ENCODE assay signal across 9 cellular contexts in the genomic region with DNA sequence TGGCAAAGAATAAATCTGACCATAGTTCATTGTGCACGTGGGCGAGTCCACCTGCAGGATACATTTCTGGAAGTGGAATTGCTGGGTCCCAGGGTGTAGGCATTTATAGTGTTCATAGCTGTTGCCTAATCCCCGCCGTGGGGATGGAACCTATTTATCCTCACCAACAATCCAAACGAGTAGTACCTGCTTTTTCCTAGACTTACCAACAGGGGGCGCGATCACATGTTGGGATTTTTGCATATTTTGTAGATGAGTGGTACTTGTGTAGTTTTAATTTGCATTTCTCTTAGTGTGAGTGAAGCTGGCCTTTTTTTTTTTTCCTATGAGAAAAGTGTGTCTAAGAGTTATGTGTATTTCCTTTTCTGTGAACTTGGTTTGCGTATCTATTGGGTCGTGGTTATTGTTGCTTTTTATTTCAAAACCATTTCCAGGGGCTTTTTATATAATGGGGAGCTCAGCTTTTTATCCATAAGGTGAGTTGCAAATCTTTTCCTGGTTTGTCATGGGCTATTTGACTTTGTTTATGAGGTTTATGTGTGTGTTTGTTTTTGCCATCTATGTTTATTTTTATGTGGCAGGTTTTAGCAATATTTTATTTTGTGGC.
DNase-seq lines count a peak whose midpoint lies in the region; ATAC-seq and TF ChIP-seq lines count a peak whose summit lies in the region.
"Had no signal": no experiment of that assay in that cellular context is flagged by ENCODE, and none has a peak within 500 bp of the region (broad histone marks: within the 10 kb centered on the region; RNA-seq: fewer than 3 reads in every experiment).

No MANE protein-coding gene starts in this region.

- peaks cover 14% of the 10 kb centered on the region for H3K4me1 ChIP-seq in vagina

- H3K4me1 Mint-ChIP-seq in activated naive CD4-positive, alpha-beta T cell treated with anti-CD3 and anti-CD28 coated beads for 36 hours (ENCODE audit: low read depth): peaks cover 9% of the 10 kb centered on the region

- intact Hi-C loops in activated naive CD4-positive, alpha-beta T cell treated with anti-CD3 and anti-CD28 coated beads for 36 hours (cut with micrococcal nuclease): loop anchor here (1.0 to 10.0 kb wide), 6 partner anchors 26 to 869 kb away; no protein-coding TSS in a partner anchor
- intact Hi-C loops in posterior cingulate gyrus (cut with DNase I) (loop anchor here (1.0 kb wide), 1 partner anchor 79 kb away; no protein-coding TSS in a partner anchor), vagina (cut with DNase I) (no loop called here)

- ATAC-seq in SK-N-SH treated with all-trans-retinoic acid at 6 μM for 48 hours (peak; percentile 70), GM18498 (IDR thresholded peaks at IDR 0.05; ENCODE audit: unreplicated experiment) (no peak)

- H3K27ac ChIP-seq in vagina: no peak overlapping the region

- TF ChIP-seq POLR2A in vagina (IDR thresholded peaks at IDR 0.05): no peak

- H3K9me3 ChIP-seq in vagina: no peaks in the 10 kb centered on the region

- CTCF ChIA-PET in activated naive CD4-positive, alpha-beta T cell treated with anti-CD3 and anti-CD28 coated beads for 36 hours (lab: Charles Lee): interaction anchor here (0.6 to 6.7 kb wide), 22 partner anchors 11 to 997 kb away, joined by 3 to 55 read pairs (median 4); partner anchors contain the start of gene CCDC92

- no peaks in the 10 kb centered on the region for H3K27me3 Mint-ChIP-seq in activated naive CD4-positive, alpha-beta T cell treated with anti-CD3 and anti-CD28 coated beads for 36 hours (ENCODE audit: low read depth)

- DNase-seq in DMS 273 treated with DMSO at 0.1 percent for 48 hours (lab: John Stamatoyannopoulos, UW): peak; percentile 41
- peak; percentile 77 for DNase-seq in KBM-7
- DNase-seq in activated naive CD4-positive, alpha-beta T cell treated with anti-CD3 and anti-CD28 coated beads for 36 hours: peak; percentile 87
- DNase-seq in globus pallidus (ENCODE audit: low spot score): peak; percentile 65
- peak in 6 of 10 donors; percentile 34 to 84 (median 62) for DNase-seq in posterior cingulate gyrus
- DNase-seq in vagina (ENCODE audit: extremely low spot score in 2 of 2): no peak

- no peak overlapping the region for H3K4me3 ChIP-seq in vagina

- TF ChIP-seq CTCF in vagina (IDR thresholded peaks at IDR 0.05): peak; percentile 46 to 60 (median 49)

- in situ Hi-C loops in KBM-7 (cut with MboI; ENCODE audit: low pct_unique_long_range_greater_than_20kb, low sequenced_read_pairs): no loop called here

- H3K4me3 Mint-ChIP-seq in activated naive CD4-positive, alpha-beta T cell treated with anti-CD3 and anti-CD28 coated beads for 36 hours: no peak overlapping the region
- H3K4me3 Mint-ChIP-seq: dendritic cell treated with granulocyte-macrophage colony-stimulating factor and Interleukin-4, amounts not matched to agents 40 ng/mL and 50 ng/mL, for 4 days had no signal

- no peaks in the 10 kb centered on the region for H3K27me3 ChIP-seq in vagina

- no peaks in the 10 kb centered on the region for H3K36me3 ChIP-seq in vagina

- no peaks in the 10 kb centered on the region for H3K36me3 Mint-ChIP-seq in activated naive CD4-positive, alpha-beta T cell treated with anti-CD3 and anti-CD28 coated beads for 36 hours (ENCODE audit: low read depth)

- peak overlapping the region; percentile 39 for H3K27ac Mint-ChIP-seq in activated naive CD4-positive, alpha-beta T cell treated with anti-CD3 and anti-CD28 coated beads for 36 hours
- H3K27ac Mint-ChIP-seq: dendritic cell treated with granulocyte-macrophage colony-stimulating factor and Interleukin-4, amounts not matched to agents 40 ng/mL and 50 ng/mL, for 4 days had no signal

- H3K9me3 Mint-ChIP-seq in activated naive CD4-positive, alpha-beta T cell treated with anti-CD3 and anti-CD28 coated beads for 36 hours: no peaks in the 10 kb centered on the region
- H3K9me3 Mint-ChIP-seq: dendritic cell treated with granulocyte-macrophage colony-stimulating factor and Interleukin-4, amounts not matched to agents 40 ng/mL and 50 ng/mL, for 4 days had no signal

TF ChIP-seq in SK-N-SH treated with all-trans-retinoic acid at 6 μM for 48 hours, 23 proteins besides CTCF, POLR2A, EP300 and RAD21:
- TF ChIP-seq OSR1 (CRISPR knock-in tag; IDR thresholded peaks at IDR 0.05): no peak
- TF ChIP-seq, protein P1, sequence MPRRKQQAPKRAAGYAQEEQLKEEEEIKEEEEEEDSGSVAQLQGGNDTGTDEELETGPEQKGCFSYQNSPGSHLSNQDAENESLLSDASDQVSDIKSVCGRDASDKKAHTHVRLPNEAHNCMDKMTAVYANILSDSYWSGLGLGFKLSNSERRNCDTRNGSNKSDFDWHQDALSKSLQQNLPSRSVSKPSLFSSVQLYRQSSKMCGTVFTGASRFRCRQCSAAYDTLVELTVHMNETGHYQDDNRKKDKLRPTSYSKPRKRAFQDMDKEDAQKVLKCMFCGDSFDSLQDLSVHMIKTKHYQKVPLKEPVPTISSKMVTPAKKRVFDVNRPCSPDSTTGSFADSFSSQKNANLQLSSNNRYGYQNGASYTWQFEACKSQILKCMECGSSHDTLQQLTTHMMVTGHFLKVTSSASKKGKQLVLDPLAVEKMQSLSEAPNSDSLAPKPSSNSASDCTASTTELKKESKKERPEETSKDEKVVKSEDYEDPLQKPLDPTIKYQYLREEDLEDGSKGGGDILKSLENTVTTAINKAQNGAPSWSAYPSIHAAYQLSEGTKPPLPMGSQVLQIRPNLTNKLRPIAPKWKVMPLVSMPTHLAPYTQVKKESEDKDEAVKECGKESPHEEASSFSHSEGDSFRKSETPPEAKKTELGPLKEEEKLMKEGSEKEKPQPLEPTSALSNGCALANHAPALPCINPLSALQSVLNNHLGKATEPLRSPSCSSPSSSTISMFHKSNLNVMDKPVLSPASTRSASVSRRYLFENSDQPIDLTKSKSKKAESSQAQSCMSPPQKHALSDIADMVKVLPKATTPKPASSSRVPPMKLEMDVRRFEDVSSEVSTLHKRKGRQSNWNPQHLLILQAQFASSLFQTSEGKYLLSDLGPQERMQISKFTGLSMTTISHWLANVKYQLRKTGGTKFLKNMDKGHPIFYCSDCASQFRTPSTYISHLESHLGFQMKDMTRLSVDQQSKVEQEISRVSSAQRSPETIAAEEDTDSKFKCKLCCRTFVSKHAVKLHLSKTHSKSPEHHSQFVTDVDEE (CRISPR knock-in tag; IDR thresholded peaks at IDR 0.05): no peak
- TF ChIP-seq CSDC2 (CRISPR knock-in tag; IDR thresholded peaks at IDR 0.05): no peak
- no peak for TF ChIP-seq ZNF8 (CRISPR knock-in tag; IDR thresholded peaks at IDR 0.05)

Comparison
In these comparisons a context has a peak if more than half of its experiments do, and no peak if none do; other contexts are left out.
1. DNase-seq: peak in DMS 273 treated with DMSO at 0.1 percent for 48 hours (single experiment), KBM-7 (single experiment), activated naive CD4-positive, alpha-beta T cell treated with anti-CD3 and anti-CD28 coated beads for 36 hours (single experiment), globus pallidus (single experiment) and posterior cingulate gyrus (6 of 10); none in vagina (0 of 2).